ENCODE assay signal across 1 cellular context in genomic region chr12:106288510-106289195, GRCh38.
TF ChIP-seq lines count a peak whose summit lies in the region.

No MANE protein-coding gene starts in this region.

TF ChIP-seq in HepG2, 621 proteins besides CTCF, POLR2A, EP300 and RAD21 (continued from another document and continues in another):
- TF ChIP-seq NFAT5 (CRISPR knock-in tag; IDR thresholded peaks at IDR 0.05) (no peak), ZNF501 (CRISPR knock-in tag; IDR thresholded peaks at IDR 0.05) (0 out of 2 replicates have a peak, but pooled peaks have one; percentile 30), ZNF687 (CRISPR knock-in tag; IDR thresholded peaks at IDR 0.05) (no peak), MLX (CRISPR knock-in tag; IDR thresholded peaks at IDR 0.05) (0 out of 2 replicates have a peak, but pooled peaks have one; percentile 35), ZNF17 (CRISPR knock-in tag; IDR thresholded peaks at IDR 0.05) (no peak), HMG20A (CRISPR knock-in tag; IDR thresholded peaks at IDR 0.05; ENCODE audit: borderline replicate concordance) (peak; percentile 69; the same call in 1 of the 2 replicates), BCL6 (CRISPR knock-in tag; IDR thresholded peaks at IDR 0.05) (peak; percentile 84), PAWR (CRISPR knock-in tag; IDR thresholded peaks at IDR 0.05; ENCODE audit: borderline replicate concordance) (no peak), CERS6 (CRISPR knock-in tag; IDR thresholded peaks at IDR 0.05) (no peak), DRAP1 (CRISPR knock-in tag; IDR thresholded peaks at IDR 0.05) (no peak; the same call in 1 of the 2 replicates), BCL3 (CRISPR knock-in tag; IDR thresholded peaks at IDR 0.05) (no peak), ZNF546 (CRISPR knock-in tag; conservative IDR thresholded peaks at IDR 0.05) (no peak), CAMTA2 (CRISPR knock-in tag; IDR thresholded peaks at IDR 0.05; ENCODE audit: borderline replicate concordance) (no peak), TIGD3 (CRISPR knock-in tag; IDR thresholded peaks at IDR 0.05; ENCODE audit: borderline replicate concordance) (no peak), SMAD1 (CRISPR knock-in tag; IDR thresholded peaks at IDR 0.05; ENCODE audit: borderline replicate concordance, low read depth) (no peak), ARID5B (CRISPR knock-in tag; IDR thresholded peaks at IDR 0.05) (peak; percentile 85), GATA4 (IDR thresholded peaks at IDR 0.05; ENCODE audit: borderline replicate concordance, low read depth) (no peak), SNRNP70 (IDR thresholded peaks at IDR 0.05; ENCODE audit: low read depth, low read length) (no peak), PHF20 (CRISPR knock-in tag; IDR thresholded peaks at IDR 0.05) (no peak), PREB (CRISPR knock-in tag; IDR thresholded peaks at IDR 0.05) (no peak), TARDBP (CRISPR knock-in tag; IDR thresholded peaks at IDR 0.05) (peak; percentile 56; the same call in 1 of the 2 replicates), PRDM15 (CRISPR knock-in tag; IDR thresholded peaks at IDR 0.05) (no peak), TFAP4 (IDR thresholded peaks at IDR 0.05; ENCODE audit: borderline replicate concordance, low read depth) (no peak), FOSL1 (CRISPR knock-in tag; IDR thresholded peaks at IDR 0.05; ENCODE audit: borderline replicate concordance) (peak; percentile 96), SIX4 (CRISPR knock-in tag; IDR thresholded peaks at IDR 0.05) (no peak), HOXA5 (CRISPR knock-in tag; IDR thresholded peaks at IDR 0.05) (peak; percentile 38; the same call in 1 of the 2 replicates), SMAD3 (CRISPR knock-in tag; IDR thresholded peaks at IDR 0.05) (0 out of 2 replicates have a peak, but pooled peaks have one; percentile 16), ZNF256 (CRISPR knock-in tag; conservative IDR thresholded peaks at IDR 0.05) (no peak), PPARG (CRISPR knock-in tag; conservative IDR thresholded peaks at IDR 0.05) (peak; percentile 79), GFI1 (CRISPR knock-in tag; IDR thresholded peaks at IDR 0.05; ENCODE audit: borderline replicate concordance) (peak; percentile 83)
